ENCODE assay signal across 30 cellular contexts in the genomic region with DNA sequence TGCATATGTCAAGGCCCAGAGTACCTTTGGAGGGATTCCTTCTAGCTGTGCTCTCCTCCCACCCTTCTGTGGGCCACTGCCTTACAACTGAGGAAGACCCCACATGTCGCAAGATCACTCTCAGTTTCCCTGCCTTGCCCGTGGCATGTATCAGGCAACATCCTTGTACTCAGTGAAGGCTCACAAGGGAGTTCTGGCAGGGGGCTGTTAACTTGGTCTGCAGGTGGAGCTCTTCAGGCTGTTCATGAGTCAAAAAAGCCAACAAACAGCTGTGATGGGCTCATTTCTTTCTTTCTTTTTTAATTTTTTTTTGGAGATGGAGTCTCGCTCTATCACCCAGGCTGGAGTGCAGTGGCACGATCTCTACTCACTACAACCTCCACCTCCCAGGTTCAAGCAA.
"Had no signal": no experiment of that assay in that cellular context is flagged by ENCODE, and none has a peak within 500 bp of the region (broad histone marks: within the 10 kb centered on the region; RNA-seq: fewer than 3 reads in every experiment).

No MANE protein-coding gene starts in this region.

- H3K27me3 ChIP-seq: breast epithelium, esophagus muscularis mucosa, foreskin keratinocyte, heart right ventricle, pancreas, sigmoid colon, thyroid gland, upper lobe of left lung, vagina had no signal

- H3K27me3 Mint-ChIP-seq: activated CD8-positive, alpha-beta T cell treated with anti-CD3 and anti-CD28 coated beads for 36 hours; naive thymus-derived CD4-positive, alpha-beta T cell; stimulated activated naive CD8-positive, alpha-beta T cell treated with anti-CD3 and anti-CD28 coated beads, Interleukin-15, amount 100 ng/mL, for 72 hours had no signal

- H3K9me3 ChIP-seq: breast epithelium, esophagus muscularis mucosa, heart right ventricle, pancreas, prostate gland, sigmoid colon, thyroid gland, upper lobe of left lung, vagina had no signal

- H3K4me1 Mint-ChIP-seq: naive thymus-derived CD4-positive, alpha-beta T cell; stimulated activated effector memory CD8-positive, alpha-beta T cell treated with anti-CD3 and anti-CD28 coated beads, Interleukin-12 subunit alpha, Interleukin-12 subunit beta, amount 100 ng/mL, for 72 hours; stimulated activated naive CD8-positive, alpha-beta T cell treated with anti-CD3 and anti-CD28 coated beads, Interleukin-15, amount 100 ng/mL, for 72 hours had no signal

- H3K36me3 ChIP-seq: breast epithelium, esophagus muscularis mucosa, heart right ventricle, pancreas, prostate gland, sigmoid colon, thyroid gland, upper lobe of left lung, vagina had no signal

- H3K4me3 ChIP-seq: breast epithelium, esophagus muscularis mucosa, heart right ventricle, pancreas, prostate gland, sigmoid colon, thyroid gland, upper lobe of left lung, vagina had no signal

- H3K27ac ChIP-seq: breast epithelium, esophagus muscularis mucosa, foreskin keratinocyte, heart right ventricle, pancreas, prostate gland, sigmoid colon, thyroid gland, upper lobe of left lung, vagina had no signal

- DNase-seq: activated CD4-positive, alpha-beta T cell treated with anti-CD3 and anti-CD28 coated beads for 1 hour; activated CD4-positive, alpha-beta T cell treated with anti-CD3 and anti-CD28 coated beads, Interleukin-2, amount 50 U/mL, for 1 hour; activated CD8-positive, alpha-beta T cell treated with anti-CD3 and anti-CD28 coated beads for 36 hours; activated naive CD4-positive, alpha-beta T cell; activated T-cell treated with anti-CD3 and anti-CD28 coated beads, Interleukin-2, amount 50 U/mL, for 48 hours; central memory CD4-positive, alpha-beta T cell; foreskin keratinocyte; heart right ventricle; left cardiac atrium; mammary epithelial cell; midbrain; naive thymus-derived CD4-positive, alpha-beta T cell; nucleus accumbens; pancreas; retina; sigmoid colon; small intestine; stimulated activated CD4-positive, alpha-beta T cell treated with anti-CD3 and anti-CD28 coated beads, Interleukin-4, amount 100 ng/mL, for 24 hours; stimulated activated naive CD8-positive, alpha-beta T cell treated with anti-CD3 and anti-CD28 coated beads, Interleukin-15, amount 100 ng/mL, for 72 hours; substantia nigra; T-helper 9 cell; thyroid gland; upper lobe of left lung had no signal

- H3K9me3 Mint-ChIP-seq: activated CD8-positive, alpha-beta T cell treated with anti-CD3 and anti-CD28 coated beads for 36 hours; T-helper 1 cell treated with Interleukin-12 subunit alpha and Interleukin-12 subunit beta and Interleukin-4 antibody, amounts not matched to agents 30 μg/mL and 1 μg/mL, for 36 hours had no signal

- H3K4me3 Mint-ChIP-seq: activated CD8-positive, alpha-beta T cell treated with anti-CD3 and anti-CD28 coated beads for 36 hours; naive thymus-derived CD4-positive, alpha-beta T cell; stimulated activated effector memory CD8-positive, alpha-beta T cell treated with anti-CD3 and anti-CD28 coated beads, Interleukin-12 subunit alpha, Interleukin-12 subunit beta, amount 100 ng/mL, for 72 hours; stimulated activated naive CD8-positive, alpha-beta T cell treated with anti-CD3 and anti-CD28 coated beads, Interleukin-15, amount 100 ng/mL, for 72 hours; T-helper 1 cell treated with Interleukin-12 subunit alpha and Interleukin-12 subunit beta and Interleukin-4 antibody, amounts not matched to agents 30 μg/mL and 1 μg/mL, for 36 hours had no signal

- H3K4me1 ChIP-seq: breast epithelium, esophagus muscularis mucosa, foreskin keratinocyte, heart right ventricle, pancreas, prostate gland, sigmoid colon, upper lobe of left lung, vagina had no signal

- H3K27ac Mint-ChIP-seq: activated CD8-positive, alpha-beta T cell treated with anti-CD3 and anti-CD28 coated beads for 36 hours; activated naive CD4-positive, alpha-beta T cell treated with anti-CD3 and anti-CD28 coated beads, Interleukin-2, amount 50 U/mL, for 72 hours; naive thymus-derived CD4-positive, alpha-beta T cell; stimulated activated effector memory CD8-positive, alpha-beta T cell treated with anti-CD3 and anti-CD28 coated beads, Interleukin-12 subunit alpha, Interleukin-12 subunit beta, amount 100 ng/mL, for 72 hours; stimulated activated naive CD8-positive, alpha-beta T cell treated with anti-CD3 and anti-CD28 coated beads, Interleukin-15, amount 100 ng/mL, for 72 hours; T-helper 1 cell treated with Interleukin-12 subunit alpha and Interleukin-12 subunit beta and Interleukin-4 antibody, amounts not matched to agents 30 μg/mL and 1 μg/mL, for 36 hours had no signal

- ATAC-seq: activated CD8-positive, alpha-beta T cell treated with anti-CD3 and anti-CD28 coated beads for 36 hours; activated naive CD4-positive, alpha-beta T cell treated with anti-CD3 and anti-CD28 coated beads, Interleukin-2, amount 50 U/mL, for 72 hours; foreskin keratinocyte; left cardiac atrium; naive thymus-derived CD4-positive, alpha-beta T cell; pancreas; stimulated activated effector memory CD8-positive, alpha-beta T cell treated with anti-CD3 and anti-CD28 coated beads, Interleukin-12 subunit alpha, Interleukin-12 subunit beta, amount 100 ng/mL, for 72 hours; stimulated activated naive CD8-positive, alpha-beta T cell treated with anti-CD3 and anti-CD28 coated beads, Interleukin-15, amount 100 ng/mL, for 72 hours had no signal

- H3K36me3 Mint-ChIP-seq: activated naive CD4-positive, alpha-beta T cell treated with anti-CD3 and anti-CD28 coated beads, Interleukin-2, amount 50 U/mL, for 72 hours; naive thymus-derived CD4-positive, alpha-beta T cell; stimulated activated effector memory CD8-positive, alpha-beta T cell treated with anti-CD3 and anti-CD28 coated beads, Interleukin-12 subunit alpha, Interleukin-12 subunit beta, amount 100 ng/mL, for 72 hours had no signal
